18 cellular contexts compared by ENCODE assay signal in the genomic region with DNA sequence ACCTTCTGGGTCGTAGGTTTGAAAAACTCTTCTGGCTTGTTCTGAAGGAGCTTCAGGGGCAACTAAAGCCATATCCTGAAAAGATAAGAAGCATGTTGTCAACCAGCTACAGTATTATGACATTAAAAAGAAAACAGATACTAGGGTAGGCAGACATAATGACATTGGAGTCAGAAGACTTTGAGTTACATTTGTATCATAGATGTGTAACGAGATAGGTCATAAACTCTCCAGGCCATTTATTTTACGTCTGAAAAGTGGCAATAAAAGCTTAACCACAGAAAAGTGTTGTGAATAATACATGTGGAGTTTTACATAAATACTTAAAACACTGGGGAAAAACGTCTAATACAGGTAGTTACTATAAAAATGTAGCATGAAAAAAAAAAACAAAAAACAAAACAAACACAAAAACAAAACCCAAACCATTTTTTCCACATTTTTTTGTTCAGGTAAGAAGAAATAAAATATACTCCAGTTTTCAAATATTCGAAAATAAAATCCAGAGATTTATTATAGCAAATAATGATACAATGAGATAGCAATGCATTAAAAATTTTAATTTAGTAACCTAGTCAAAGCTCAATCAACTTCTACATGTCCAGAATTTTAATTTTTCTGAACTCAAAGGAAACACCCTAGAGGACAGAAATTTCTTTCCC.
"Had no signal": no experiment of that assay in that cellular context is flagged by ENCODE, and none has a peak within 500 bp of the region (broad histone marks: within the 10 kb centered on the region; RNA-seq: fewer than 3 reads in every experiment).

No MANE protein-coding gene starts in this region.

- H3K27me3 ChIP-seq: ascending aorta, dorsolateral prefrontal cortex, tibial artery had no signal

- H3K27ac ChIP-seq: ascending aorta, dorsolateral prefrontal cortex, tibial artery had no signal

- FAIRE-seq: keratinocyte had no signal

- H3K9me3 Mint-ChIP-seq: memory B cell; natural killer cell treated with Interleukin-12 subunit alpha and Interleukin-12 subunit beta and Interleukin-15 and Interleukin-18, amount 100 ng/mL, for 72 hours had no signal

- H3K4me3 ChIP-seq: ascending aorta, dorsolateral prefrontal cortex, tibial artery had no signal

- H3K4me1 Mint-ChIP-seq: memory B cell had no signal

- DNase-seq: activated CD4-positive, alpha-beta T cell treated with anti-CD3 and anti-CD28 coated beads, Interleukin-2, amount 10 ng/mL, durations not matched to agents 7 days and 5 days; activated CD8-positive, alpha-beta memory T cell treated with anti-CD3 and anti-CD28 coated beads, Interleukin-2, amount 50 U/mL, for 48 hours; activated naive CD4-positive, alpha-beta T cell treated with Interleukin-2 at 50 U/mL for 16 hours; dorsolateral prefrontal cortex; endodermal cell; erythroblast; hippocampal formation; left ventricle myocardium superior; nucleus accumbens; stimulated activated CD4-positive, alpha-beta T cell treated with anti-CD3 and anti-CD28 coated beads, Interleukin-15, amount 100 ng/mL, for 24 hours; stimulated activated CD4-positive, alpha-beta T cell treated with anti-CD3 and anti-CD28 coated beads, Interleukin-4, amount 100 ng/mL, for 1 hour; stimulated activated naive CD4-positive, alpha-beta T cell; tibial artery had no signal

- ATAC-seq: left ventricle myocardium superior; natural killer cell treated with Interleukin-12 subunit alpha and Interleukin-12 subunit beta and Interleukin-15 and Interleukin-18, amount 100 ng/mL, for 72 hours had no signal

- H3K27ac Mint-ChIP-seq: activated CD4-positive, alpha-beta T cell treated with anti-CD3 and anti-CD28 coated beads, Interleukin-2, amount 10 ng/mL, durations not matched to agents 7 days and 5 days; endodermal cell; memory B cell had no signal

- H3K9me3 ChIP-seq: ascending aorta had no signal

- H3K27me3 Mint-ChIP-seq: activated CD4-positive, alpha-beta T cell treated with anti-CD3 and anti-CD28 coated beads, Interleukin-2, amount 10 ng/mL, durations not matched to agents 7 days and 5 days; memory B cell; natural killer cell treated with Interleukin-12 subunit alpha and Interleukin-12 subunit beta and Interleukin-15 and Interleukin-18, amount 100 ng/mL, for 72 hours had no signal

- H3K4me3 Mint-ChIP-seq: activated CD4-positive, alpha-beta T cell treated with anti-CD3 and anti-CD28 coated beads, Interleukin-2, amount 10 ng/mL, durations not matched to agents 7 days and 5 days; endodermal cell; memory B cell; natural killer cell treated with Interleukin-12 subunit alpha and Interleukin-12 subunit beta and Interleukin-15 and Interleukin-18, amount 100 ng/mL, for 72 hours; T-helper 2 cell treated with Interferon-gamma antibody and Interleukin-4, amounts not matched to agents 5 μg/mL and 100 μg/mL, for 36 hours had no signal
